19 cellular contexts compared by ENCODE assay signal in the genomic region with DNA sequence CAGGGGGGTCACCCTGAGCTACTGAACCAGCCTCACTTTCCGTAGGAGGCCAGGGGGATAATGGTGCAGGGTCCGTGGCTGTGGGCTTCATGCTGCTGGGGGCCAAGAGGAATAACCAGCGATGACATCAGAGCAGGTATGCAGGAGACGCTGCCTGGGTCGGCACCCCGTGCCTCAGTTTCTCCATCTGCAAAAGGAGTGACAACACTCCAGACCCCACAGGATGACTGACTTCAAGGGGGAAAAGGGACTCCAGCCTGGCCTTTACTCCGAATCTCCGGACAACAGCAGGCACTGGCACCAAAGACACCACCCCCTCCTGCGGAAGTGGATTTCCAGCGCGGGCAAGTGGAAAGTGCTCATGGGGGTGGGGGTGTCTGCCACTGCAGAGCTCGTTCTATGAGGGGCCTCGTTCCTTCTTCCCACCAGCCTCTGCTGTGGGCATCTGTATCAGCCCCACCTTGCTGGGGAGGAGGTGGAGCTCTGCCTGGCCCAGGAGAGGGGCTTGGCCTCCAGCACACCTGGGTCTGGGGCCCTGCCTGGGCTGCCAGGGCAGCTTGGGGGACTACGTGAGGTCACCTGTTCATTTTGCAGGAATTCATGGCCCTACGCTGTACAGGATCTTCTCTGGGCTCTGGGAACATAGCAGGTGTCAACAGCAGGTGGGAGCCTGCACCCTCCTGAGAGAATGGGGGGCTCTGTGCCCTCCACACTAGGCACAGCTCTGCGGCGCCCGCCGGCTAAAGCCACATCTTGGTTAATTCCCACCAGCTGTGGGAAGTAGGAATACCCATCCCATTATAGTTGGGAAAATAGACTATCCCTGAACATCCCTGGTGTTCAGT.
DNase-seq lines count a peak whose midpoint lies in the region; ATAC-seq, FAIRE-seq and TF ChIP-seq lines count a peak whose summit lies in the region.
"Had no signal": no experiment of that assay in that cellular context is flagged by ENCODE, and none has a peak within 500 bp of the region (broad histone marks: within the 10 kb centered on the region; RNA-seq: fewer than 3 reads in every experiment).

No MANE protein-coding gene starts in this region.

- no peaks in the 10 kb centered on the region for H3K27me3 Mint-ChIP-seq in activated T-cell treated with anti-CD3 and anti-CD28 coated beads, Interleukin-2, amount 50 U/mL, for 72 hours (ENCODE audit: low read depth)

- TF ChIP-seq CTCF in right atrium auricular region (IDR thresholded peaks at IDR 0.05) (no peak), kidney (IDR thresholded peaks at IDR 0.05; ENCODE audit: borderline replicate concordance, extremely low read depth, insufficient read depth) (no peak)

- no peaks in the 10 kb centered on the region for H3K4me1 ChIP-seq in right atrium auricular region
- H3K4me1 ChIP-seq in kidney (ENCODE audit: control insufficient read depth in 1 of 2, insufficient read depth in 1 of 2, low read depth in 1 of 2, low read length in 2 of 2) = no peaks in the 10 kb centered on the region

- H3K36me3 ChIP-seq in right atrium auricular region = no peaks in the 10 kb centered on the region
- no peaks in the 10 kb centered on the region for H3K36me3 ChIP-seq in kidney (ENCODE audit: control insufficient read depth in 1 of 2, insufficient read depth in 2 of 2, low read length in 2 of 2)

- DNase-seq in cardiac septum (ENCODE audit: low spot score) (peak; percentile 67), right atrium auricular region (ENCODE audit: low spot score) (no peak), kidney (peak; percentile 51), posterior vena cava (ENCODE audit: low spot score) (peak; percentile 55), SIG-M5 treated with dmso at 0.1 percent for 504 hours (lab: John Stamatoyannopoulos, UW; ENCODE audit: unreplicated experiment) (no peak), NCI-H1417 treated with DMSO at 0.1 percent for 48 hours (lab: John Stamatoyannopoulos, UW) (no peak)
- no peak for DNase-seq in activated T-cell treated with anti-CD3 and anti-CD28 coated beads, Interleukin-2, amount 50 U/mL, for 72 hours
- DNase-seq: ACHN, AML-193, DMS79 treated with DMSO at 0.1 percent for 48 hours, GOT3, IMR-90, NCI-H1436, NCI-H1930, NCI-H226, NCI-H524, NCI-H82, OCI-M1 had no signal

- H3K9me3 ChIP-seq in right atrium auricular region (no peaks in the 10 kb centered on the region), kidney (ENCODE audit: control insufficient read depth in 1 of 2, low read length in 2 of 2) (no peaks in the 10 kb centered on the region)

- no peak overlapping the region for H3K4me3 ChIP-seq in right atrium auricular region
- no peak overlapping the region for H3K4me3 ChIP-seq in kidney (ENCODE audit: low read length in 2 of 2)

- H3K27ac Mint-ChIP-seq in activated T-cell treated with anti-CD3 and anti-CD28 coated beads, Interleukin-2, amount 50 U/mL, for 72 hours = no peak overlapping the region

- H3K27ac ChIP-seq in right atrium auricular region (no peak overlapping the region), kidney (ENCODE audit: low read depth in 2 of 2, low read length in 2 of 2) (no peak overlapping the region)

- no peaks in the 10 kb centered on the region for H3K36me3 Mint-ChIP-seq in activated T-cell treated with anti-CD3 and anti-CD28 coated beads, Interleukin-2, amount 50 U/mL, for 72 hours (ENCODE audit: insufficient read depth in 2 of 2)

- H3K27me3 ChIP-seq in right atrium auricular region = no peaks in the 10 kb centered on the region

- H3K4me3 Mint-ChIP-seq in activated T-cell treated with anti-CD3 and anti-CD28 coated beads, Interleukin-2, amount 50 U/mL, for 72 hours = no peak overlapping the region

- no peak for FAIRE-seq in kidney (lab: Jason Lieb, UNC)
- FAIRE-seq: HTR-8/SVneo had no signal

- ATAC-seq in activated T-cell treated with anti-CD3 and anti-CD28 coated beads, Interleukin-2, amount 50 U/mL, for 72 hours (replicated peaks in 1 of 2) = no peak

- H3K9ac ChIP-seq in kidney (ENCODE audit: low read length in 2 of 2) = no peak overlapping the region

- H3K4me1 Mint-ChIP-seq in activated T-cell treated with anti-CD3 and anti-CD28 coated beads, Interleukin-2, amount 50 U/mL, for 72 hours (ENCODE audit: low read depth) = no peaks in the 10 kb centered on the region

- H3K9me3 Mint-ChIP-seq in activated T-cell treated with anti-CD3 and anti-CD28 coated beads, Interleukin-2, amount 50 U/mL, for 72 hours = no peaks in the 10 kb centered on the region

- intact Hi-C loops in cardiac septum (cut with DNase I) = no loop called here
- intact Hi-C loops in kidney (cut with DNase I) = no loop called here
- intact Hi-C loops in posterior vena cava (cut with DNase I) = no loop called here

Comparison
In these comparisons a context has a peak if more than half of its experiments do, and no peak if none do; other contexts are left out.
1. DNase-seq: peak in cardiac septum (single experiment), kidney (single experiment) and posterior vena cava (single experiment); none in right atrium auricular region (single experiment), activated T-cell treated with anti-CD3 and anti-CD28 coated beads, Interleukin-2, amount 50 U/mL, for 72 hours (0 of 2), SIG-M5 treated with dmso at 0.1 percent for 504 hours (single experiment) and NCI-H1417 treated with DMSO at 0.1 percent for 48 hours (single experiment).